1 cellular context compared by ENCODE assay signal in the genomic region with DNA sequence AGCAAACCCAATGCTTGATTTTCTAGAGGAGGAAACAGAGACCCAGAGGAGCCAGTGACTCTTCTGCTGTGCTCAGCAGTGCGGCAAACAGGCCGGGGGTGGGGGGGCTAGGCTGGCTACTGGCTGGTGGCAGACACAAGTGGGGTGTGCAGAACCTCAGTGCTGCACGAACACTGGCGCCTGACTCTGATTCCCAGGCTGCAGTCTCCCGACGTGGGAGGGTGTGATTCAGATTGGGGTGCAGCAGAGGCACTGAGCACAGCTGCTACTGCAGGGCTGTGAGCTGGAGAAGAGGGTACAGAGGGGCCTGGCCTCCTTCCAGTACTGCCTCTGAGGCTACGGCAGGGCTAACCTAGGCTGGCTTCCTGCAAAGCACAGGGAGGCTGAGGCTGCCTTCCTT.
TF ChIP-seq lines count a peak whose summit lies in the region.

No MANE protein-coding gene starts in this region.

TF ChIP-seq in IMR-90, 13 proteins besides CTCF, POLR2A, EP300 and RAD21:
- 0 out of 2 replicates have a peak, but pooled peaks have one; percentile 29 for TF ChIP-seq BHLHE40 (IDR thresholded peaks at IDR 0.05; ENCODE audit: low read depth, low read length)
- TF ChIP-seq SMC3 (IDR thresholded peaks at IDR 0.05; ENCODE audit: low read depth, low read length) = no peak
